Comparison of ENCODE assay signal across 9 cellular contexts in the genomic region with DNA sequence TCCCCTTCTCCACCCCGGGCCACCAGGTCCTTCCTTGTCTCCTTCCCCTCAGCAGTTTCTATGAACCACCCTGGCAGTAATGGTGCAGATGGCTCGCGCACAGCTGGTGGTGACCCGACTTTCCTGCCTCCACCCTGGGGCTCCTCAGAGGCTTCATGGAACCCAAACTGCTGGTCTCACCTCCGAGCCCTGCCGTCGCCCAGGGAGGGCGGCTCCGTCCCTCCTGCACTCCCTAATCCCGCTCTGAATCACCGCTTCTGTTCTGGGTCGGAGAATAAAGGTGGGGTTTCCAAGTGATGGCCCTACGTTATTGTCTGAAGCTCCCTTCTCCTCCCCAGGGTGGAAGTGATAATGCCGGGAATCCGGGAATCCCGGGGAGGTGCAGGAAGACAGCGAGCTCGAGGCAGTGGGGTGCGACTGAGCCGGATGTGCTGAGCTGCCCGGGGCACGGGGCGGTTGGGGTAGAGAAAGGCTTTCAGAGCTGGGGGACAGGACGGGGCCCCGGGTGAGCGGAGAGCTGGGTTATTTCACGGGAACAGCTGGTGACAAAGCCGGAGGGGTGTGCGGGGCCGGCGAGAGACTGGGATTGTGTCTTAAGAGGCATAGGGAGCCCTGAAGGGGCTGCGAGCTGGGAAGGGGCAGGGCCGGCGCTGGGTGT. TPM values are rescaled to one million over a fixed set of nuclear protein-coding genes. Genes with fewer than 3 reads are reported as not detected.
A peak's percentile ranks its signal among the peaks of the same experiment; 100 is the strongest.
DNase-seq lines count a peak whose midpoint lies in the region; ATAC-seq and TF ChIP-seq lines count a peak whose summit lies in the region.
"Had no signal": no experiment of that assay in that cellular context is flagged by ENCODE, and none has a peak within 500 bp of the region (broad histone marks: within the 10 kb centered on the region; RNA-seq: fewer than 3 reads in every experiment).

No MANE protein-coding gene starts in this region.

- H3K36me3 Mint-ChIP-seq in CD8-positive, alpha-beta memory T cell, result peaks cover 0 to 4% (median 0%) of the 10 kb centered on the region in 3 donors

- no peaks in the 10 kb centered on the region for H3K9me3 Mint-ChIP-seq in CD8-positive, alpha-beta memory T cell

- no peaks in the 10 kb centered on the region for H3K9me3 ChIP-seq in CD8-positive, alpha-beta memory T cell (ENCODE audit: low read length)
- H3K9me3 ChIP-seq in esophagus squamous epithelium, result no peaks in the 10 kb centered on the region
- no peaks in the 10 kb centered on the region for H3K9me3 ChIP-seq in osteoblast (ENCODE audit: low read depth, low read length)

- H2AFZ ChIP-seq in osteoblast (ENCODE audit: low read length), result peak overlapping the region; percentile 59

- TF ChIP-seq CTCF in esophagus squamous epithelium (IDR thresholded peaks at IDR 0.05) (no peak), osteoblast (IDR thresholded peaks at IDR 0.05; ENCODE audit: extremely low read depth, low read depth, low read length) (no peak)

- intact Hi-C loops in esophagus squamous epithelium (cut with DNase I), result no loop called here

- no peaks in the 10 kb centered on the region for H4K20me1 ChIP-seq in osteoblast (ENCODE audit: insufficient read depth, low read length)

- H3K4me3 ChIP-seq in CD8-positive, alpha-beta memory T cell (ENCODE audit: low read length), result no peak overlapping the region
- H3K4me3 ChIP-seq in esophagus squamous epithelium (peak overlapping the region; percentile 46 to 69 (median 54)), osteoblast (ENCODE audit: insufficient read depth, low read length) (peak overlapping the region; percentile 51)

- H3K4me2 ChIP-seq in osteoblast (ENCODE audit: insufficient read depth, low read length), result peak overlapping the region; percentile 32

- no peaks in the 10 kb centered on the region for H3K36me3 ChIP-seq in CD8-positive, alpha-beta memory T cell (ENCODE audit: insufficient read depth, low read length)
- H3K36me3 ChIP-seq in esophagus squamous epithelium, result peaks cover 0 to 9% (median 0%) of the 10 kb centered on the region in 3 donors
- no peaks in the 10 kb centered on the region for H3K36me3 ChIP-seq in osteoblast (ENCODE audit: insufficient read depth, low read length)

- peaks cover 3 to 10% (median 6%) of the 10 kb centered on the region in 3 donors for H3K4me1 Mint-ChIP-seq in CD8-positive, alpha-beta memory T cell

- H3K4me3 Mint-ChIP-seq in CD8-positive, alpha-beta memory T cell, result peak overlapping the region in 6 of 7 donors; percentile 19 to 79 (median 54)

- ATAC-seq in GM18502 (IDR thresholded peaks at IDR 0.05; ENCODE audit: poor library complexity, unreplicated experiment), result no peak

- WGBS in esophagus squamous epithelium, 2 donors, result 9 to 12% methylated on average over 21 to 27 of the region's 34 CpGs

- H3K27me3 Mint-ChIP-seq in CD8-positive, alpha-beta memory T cell, result peaks cover 16 to 21% of the 10 kb centered on the region in 2 donors

- no peaks in the 10 kb centered on the region for H3K79me2 ChIP-seq in osteoblast (ENCODE audit: insufficient read depth, low read length)

- no peak overlapping the region for H3K27ac Mint-ChIP-seq in CD8-positive, alpha-beta memory T cell

- peak in 3 of 4 donors; percentile 15 to 35 (median 23) for TF ChIP-seq POLR2A in esophagus squamous epithelium (IDR thresholded peaks at IDR 0.05)

- peaks cover 10% of the 10 kb centered on the region for H3K4me1 ChIP-seq in CD8-positive, alpha-beta memory T cell (ENCODE audit: insufficient read depth, low read length)
- peaks cover 0 to 52% (median 12%) of the 10 kb centered on the region in 3 donors for H3K4me1 ChIP-seq in esophagus squamous epithelium
- peaks cover 10% of the 10 kb centered on the region for H3K4me1 ChIP-seq in osteoblast (ENCODE audit: insufficient read depth, low read length)

- POLR2A ChIA-PET in CD8-positive, alpha-beta memory T cell (lab: Charles Lee), result interaction anchor here (0.7 kb wide), 1 partner anchor 62 kb away, joined by 5 read pairs; no protein-coding TSS in a partner anchor

- peaks cover 3% of the 10 kb centered on the region for H3K27me3 ChIP-seq in CD8-positive, alpha-beta memory T cell (ENCODE audit: insufficient read depth, low read length, poor library complexity, severe bottlenecking)
- H3K27me3 ChIP-seq in esophagus squamous epithelium (peaks cover 0 to 22% (median 0%) of the 10 kb centered on the region in 4 donors), osteoblast (ENCODE audit: insufficient read depth, low read length) (peaks cover 14% of the 10 kb centered on the region)

- no peak for DNase-seq in CD8-positive, alpha-beta memory T cell
- DNase-seq in NCI-H2171 treated with DMSO at 0.1 percent for 48 hours (lab: John Stamatoyannopoulos, UW), result peak; percentile 43
- no peak for DNase-seq in esophagus squamous epithelium (lab: John Stamatoyannopoulos, UW)
- peak; percentile 78 for DNase-seq in osteoblast (ENCODE audit: insufficient read length, low spot score, missing footprints)
- no peak for DNase-seq in mesenteric fat pad (ENCODE audit: low spot score)
- no peak for DNase-seq in mucosa of gallbladder (ENCODE audit: low spot score)
- no peak for DNase-seq in NCI-H748 treated with DMSO at 0.1 percent for 48 hours (lab: John Stamatoyannopoulos, UW)
- DNase-seq: Karpas-422 had no signal

- H3K27ac ChIP-seq in CD8-positive, alpha-beta memory T cell (ENCODE audit: low read depth, low read length), result no peak overlapping the region
- H3K27ac ChIP-seq in esophagus squamous epithelium (peak overlapping the region; percentile 89 to 97 (median 93)), osteoblast (ENCODE audit: low read depth, low read length) (no peak overlapping the region)

- CTCF ChIA-PET in CD8-positive, alpha-beta memory T cell (lab: Charles Lee), result interaction anchor here (0.8 kb wide), 1 partner anchor 21 kb away, joined by 3 read pairs; no protein-coding TSS in a partner anchor

RNA-seq across cellular contexts. Expression of gene FUT2, which starts 0.7 kb away (rescaled TPM):
- total RNA-seq in CD8-positive, alpha-beta memory T cell, result not detected
- polyA plus RNA-seq in CD8-positive, alpha-beta memory T cell, result 0.33 TPM
- total RNA-seq in esophagus squamous epithelium (100 to 1,000 TPM in 1 of 4 donors, 10 to 100 TPM in 3; 12.2 to 125 (median 38.5) TPM), osteoblast (not detected in 2 replicates), mesenteric fat pad (0.19 TPM), mucosa of gallbladder (78.1 TPM)

RNA-seq across cellular contexts. Expression of gene MAMSTR, which starts 23.0 kb away (rescaled TPM):
- total RNA-seq in CD8-positive, alpha-beta memory T cell, result under 1 TPM; 0.68 to 0.69 TPM
- polyA plus RNA-seq in CD8-positive, alpha-beta memory T cell, result 0.40 TPM
- total RNA-seq in esophagus squamous epithelium (1 to 10 TPM in 1 of 4 donors, under 1 TPM in 1, not detected in 2; 0.57 to 2.0 TPM), osteoblast (0.36 and 0.59 TPM in 2 replicates), mesenteric fat pad (0.58 TPM), mucosa of gallbladder (1.6 TPM)

RNA-seq across cellular contexts. Expression of gene NTN5, which starts 23.7 kb away (rescaled TPM):
- total RNA-seq in CD8-positive, alpha-beta memory T cell, result under 1 TPM; 0.11 to 0.33 TPM
- polyA plus RNA-seq in CD8-positive, alpha-beta memory T cell, result not detected
- total RNA-seq in esophagus squamous epithelium (under 1 TPM in 1 of 4 donors, not detected in 3; 0.57 TPM), osteoblast (under 0.01 and 0.29 TPM in 2 replicates), mesenteric fat pad (0.51 TPM), mucosa of gallbladder (0.46 TPM)

RNA-seq across cellular contexts. Expression of gene RASIP1, which starts 43.9 kb away (rescaled TPM):
- total RNA-seq in CD8-positive, alpha-beta memory T cell, result under 1 TPM; 0.20 to 0.22 TPM
- polyA plus RNA-seq in CD8-positive, alpha-beta memory T cell, result 0.09 TPM
- total RNA-seq in esophagus squamous epithelium (1 to 10 TPM; 4.0 to 9.6 (median 6.5) TPM), osteoblast (2.1 and 3.6 TPM in 2 replicates), mesenteric fat pad (34.5 TPM), mucosa of gallbladder (13.1 TPM)

RNA-seq across cellular contexts. Expression of gene IZUMO1, which starts 50.2 kb away (rescaled TPM):
- not detected for total RNA-seq in CD8-positive, alpha-beta memory T cell
- not detected for polyA plus RNA-seq in CD8-positive, alpha-beta memory T cell
- total RNA-seq in esophagus squamous epithelium, result 10 to 100 TPM in 1 of 4 donors, 1 to 10 TPM in 2, not detected in 1; 2.3 to 56.0 (median 5.0) TPM
- not detected in 2 replicates for total RNA-seq in osteoblast
- 2.0 TPM for total RNA-seq in mesenteric fat pad
- total RNA-seq in mucosa of gallbladder, result 0.20 TPM

Comparison
In these comparisons a context has a peak if more than half of its experiments do, and no peak if none do; other contexts are left out.
1. DNase-seq: peak in NCI-H2171 treated with DMSO at 0.1 percent for 48 hours (single experiment) and osteoblast (single experiment); none in CD8-positive, alpha-beta memory T cell (0 of 5), esophagus squamous epithelium (single experiment), mesenteric fat pad (single experiment), mucosa of gallbladder (single experiment) and NCI-H748 treated with DMSO at 0.1 percent for 48 hours (single experiment).
2. H3K27ac ChIP-seq: peak in esophagus squamous epithelium (4 of 4); none in CD8-positive, alpha-beta memory T cell (single experiment) and osteoblast (single experiment).
3. RNA of gene FUT2, which starts 0.7 kb away (total RNA-seq): 78.1 TPM in mucosa of gallbladder (single experiment) and 12.2 to 125 TPM in esophagus squamous epithelium; 0.19 TPM in mesenteric fat pad (single experiment), not detected in CD8-positive, alpha-beta memory T cell and not detected in osteoblast; every median in the first group is over 10 times any median in the second.